1 cellular context compared by ENCODE assay signal in the genomic region with DNA sequence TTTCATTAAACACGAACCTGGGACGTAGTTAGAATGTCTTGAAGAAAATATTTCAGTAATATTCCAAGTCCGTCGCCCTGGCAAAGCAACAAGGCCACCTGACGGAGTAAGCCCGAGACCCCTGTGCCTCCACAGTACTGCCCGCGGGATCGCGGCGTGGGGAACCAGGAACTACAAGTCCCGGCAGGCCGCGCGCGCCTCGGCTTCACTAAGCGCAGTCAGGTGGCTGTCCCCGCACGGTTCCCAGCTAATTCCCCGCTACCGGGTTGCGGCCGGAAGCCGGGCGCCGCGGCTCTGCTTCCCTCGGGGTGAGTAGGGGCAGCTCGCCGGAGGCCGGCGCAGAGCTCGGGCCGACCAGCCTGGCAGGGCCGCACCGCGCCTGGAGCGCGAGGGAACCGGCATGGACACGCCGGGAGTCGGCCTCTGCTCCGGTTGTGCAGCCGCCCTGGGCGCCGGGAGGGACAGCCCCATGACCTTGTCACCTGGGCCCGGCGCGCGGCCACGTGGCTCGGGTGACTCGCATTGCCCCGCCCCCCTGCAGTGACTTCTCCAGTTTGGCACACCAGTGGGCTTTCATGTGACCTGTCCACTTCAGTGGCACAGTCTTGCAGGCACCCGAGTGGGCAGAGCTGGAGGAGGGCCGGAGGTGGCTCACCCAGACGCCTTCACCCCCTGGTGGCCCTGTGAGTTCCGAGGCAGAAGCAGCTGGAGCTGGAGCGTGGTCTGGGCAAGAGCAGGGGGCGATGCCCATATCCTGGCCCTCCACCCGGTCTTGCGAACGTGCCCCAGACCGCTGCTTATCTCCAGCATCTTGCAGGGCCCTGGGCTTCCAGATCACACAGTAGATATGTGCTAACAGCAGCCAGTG.
TF ChIP-seq lines count a peak whose summit lies in the region.

A gene with protein sequence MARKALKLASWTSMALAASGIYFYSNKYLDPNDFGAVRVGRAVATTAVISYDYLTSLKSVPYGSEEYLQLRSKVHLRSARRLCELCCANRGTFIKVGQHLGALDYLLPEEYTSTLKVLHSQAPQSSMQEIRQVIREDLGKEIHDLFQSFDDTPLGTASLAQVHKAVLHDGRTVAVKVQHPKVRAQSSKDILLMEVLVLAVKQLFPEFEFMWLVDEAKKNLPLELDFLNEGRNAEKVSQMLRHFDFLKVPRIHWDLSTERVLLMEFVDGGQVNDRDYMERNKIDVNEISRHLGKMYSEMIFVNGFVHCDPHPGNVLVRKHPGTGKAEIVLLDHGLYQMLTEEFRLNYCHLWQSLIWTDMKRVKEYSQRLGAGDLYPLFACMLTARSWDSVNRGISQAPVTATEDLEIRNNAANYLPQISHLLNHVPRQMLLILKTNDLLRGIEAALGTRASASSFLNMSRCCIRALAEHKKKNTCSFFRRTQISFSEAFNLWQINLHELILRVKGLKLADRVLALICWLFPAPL (plus strand): TSS at position 247 of the 868 bp plus-strand sequence. CDS start 18,870 bp downstream, outside the sequence.

TF ChIP-seq in IMR-90, 13 proteins besides CTCF, POLR2A, EP300 and RAD21 (continued from another document):
- TF ChIP-seq MXI1 (IDR thresholded peaks at IDR 0.05; ENCODE audit: borderline replicate concordance, low read depth, low read length) (peak; percentile 74), BHLHE40 (IDR thresholded peaks at IDR 0.05; ENCODE audit: low read depth, low read length) (no peak; the same call in 1 of the 2 replicates), RFX5 (IDR thresholded peaks at IDR 0.05; ENCODE audit: low read depth, low read length) (no peak), NFE2L2 (IDR thresholded peaks at IDR 0.05; ENCODE audit: low read depth, low read length) (no peak), FOS (IDR thresholded peaks at IDR 0.05; ENCODE audit: low read depth, low read length) (no peak), MAFK (IDR thresholded peaks at IDR 0.05; ENCODE audit: low read depth, low read length) (no peak), SMC3 (IDR thresholded peaks at IDR 0.05; ENCODE audit: low read depth, low read length) (peak; percentile 40), RCOR1 (IDR thresholded peaks at IDR 0.05; ENCODE audit: insufficient replicate concordance, low read length) (no peak), MAZ (IDR thresholded peaks at IDR 0.05; ENCODE audit: borderline replicate concordance, low read depth, low read length) (no peak), CHD1 (IDR thresholded peaks at IDR 0.05; ENCODE audit: low read depth, low read length) (no peak)
- TF ChIP-seq, protein P1, sequence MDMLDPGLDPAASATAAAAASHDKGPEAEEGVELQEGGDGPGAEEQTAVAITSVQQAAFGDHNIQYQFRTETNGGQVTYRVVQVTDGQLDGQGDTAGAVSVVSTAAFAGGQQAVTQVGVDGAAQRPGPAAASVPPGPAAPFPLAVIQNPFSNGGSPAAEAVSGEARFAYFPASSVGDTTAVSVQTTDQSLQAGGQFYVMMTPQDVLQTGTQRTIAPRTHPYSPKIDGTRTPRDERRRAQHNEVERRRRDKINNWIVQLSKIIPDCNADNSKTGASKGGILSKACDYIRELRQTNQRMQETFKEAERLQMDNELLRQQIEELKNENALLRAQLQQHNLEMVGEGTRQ (IDR thresholded peaks at IDR 0.05; ENCODE audit: low read depth, low read length): peak; percentile 60; the same call in 1 of the 2 replicates
- TF ChIP-seq, protein P2, sequence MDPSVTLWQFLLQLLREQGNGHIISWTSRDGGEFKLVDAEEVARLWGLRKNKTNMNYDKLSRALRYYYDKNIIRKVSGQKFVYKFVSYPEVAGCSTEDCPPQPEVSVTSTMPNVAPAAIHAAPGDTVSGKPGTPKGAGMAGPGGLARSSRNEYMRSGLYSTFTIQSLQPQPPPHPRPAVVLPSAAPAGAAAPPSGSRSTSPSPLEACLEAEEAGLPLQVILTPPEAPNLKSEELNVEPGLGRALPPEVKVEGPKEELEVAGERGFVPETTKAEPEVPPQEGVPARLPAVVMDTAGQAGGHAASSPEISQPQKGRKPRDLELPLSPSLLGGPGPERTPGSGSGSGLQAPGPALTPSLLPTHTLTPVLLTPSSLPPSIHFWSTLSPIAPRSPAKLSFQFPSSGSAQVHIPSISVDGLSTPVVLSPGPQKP (IDR thresholded peaks at IDR 0.05; ENCODE audit: borderline replicate concordance, low read depth, low read length): no peak
